ENCODE assay signal across 8 cellular contexts in the genomic region with DNA sequence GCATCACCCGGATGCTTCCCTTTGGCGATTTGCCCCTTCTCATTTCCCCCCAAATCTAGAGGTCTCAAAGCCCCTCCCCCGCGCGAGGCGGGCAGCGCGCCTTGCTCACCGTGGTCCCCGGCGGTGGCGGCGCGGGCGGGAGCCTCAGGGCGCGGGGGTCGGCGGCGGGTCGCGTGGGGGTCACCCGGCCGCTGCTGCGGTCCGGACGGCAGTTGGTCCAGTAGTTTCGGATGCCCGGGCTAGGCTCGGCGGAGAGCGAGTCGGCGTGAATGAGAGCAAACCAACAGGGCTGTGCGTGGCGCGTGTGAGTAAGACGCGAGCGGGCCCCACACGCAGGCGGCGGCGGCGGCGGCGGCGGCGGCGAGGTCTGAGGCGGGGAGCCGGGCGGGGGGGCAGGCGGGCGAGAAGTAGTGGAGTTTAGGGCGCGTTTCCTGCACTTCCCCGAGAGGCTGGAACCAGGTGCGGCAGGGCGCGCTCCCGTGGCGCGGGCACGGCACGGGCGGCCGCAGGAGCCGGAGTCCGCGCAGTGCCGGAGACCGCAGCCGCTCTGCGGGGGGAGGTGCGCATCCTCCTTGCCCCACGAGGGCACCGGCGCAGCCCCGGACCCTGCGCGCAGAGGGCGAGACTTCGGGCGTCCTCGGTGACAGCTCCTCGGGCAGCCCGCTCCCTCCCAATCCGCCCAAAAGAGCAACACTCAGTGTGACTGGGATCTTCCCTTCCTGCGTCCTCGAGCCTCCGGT. TPM values are rescaled to one million over a fixed set of nuclear protein-coding genes. Genes with fewer than 3 reads are reported as not detected.
A peak's percentile ranks its signal among the peaks of the same experiment; 100 is the strongest.
DNase-seq lines count a peak whose midpoint lies in the region; ATAC-seq lines count a peak whose summit lies in the region.

No MANE protein-coding gene starts in this region.

- H3K9me3 ChIP-seq in ES-I3 (ENCODE audit: control insufficient read depth, insufficient read depth, low read length) (no peaks in the 10 kb centered on the region), ectodermal cell (ENCODE audit: control insufficient read depth, low read length) (no peaks in the 10 kb centered on the region), mucosa of stomach (ENCODE audit: control insufficient read depth, low read length) (no peaks in the 10 kb centered on the region)

- no peak for ATAC-seq in HG02870 (IDR thresholded peaks at IDR 0.05; ENCODE audit: unreplicated experiment)
- ATAC-seq in GM18520 (IDR thresholded peaks at IDR 0.05; ENCODE audit: unreplicated experiment): no peak

- H3K4me1 ChIP-seq in ES-I3 (ENCODE audit: insufficient read depth, low read length) (peaks cover 16% of the 10 kb centered on the region), ectodermal cell (ENCODE audit: control insufficient read depth, insufficient read depth, low read length) (peaks cover 9% of the 10 kb centered on the region), mucosa of stomach (ENCODE audit: control insufficient read depth, insufficient read depth, low read length) (no peaks in the 10 kb centered on the region)

- H3K36me3 ChIP-seq in ES-I3 (ENCODE audit: insufficient read depth, low read length) (no peaks in the 10 kb centered on the region), ectodermal cell (ENCODE audit: control insufficient read depth, insufficient read depth, low read length) (no peaks in the 10 kb centered on the region), mucosa of stomach (ENCODE audit: control insufficient read depth, insufficient read depth, low read length) (no peaks in the 10 kb centered on the region)

- peak overlapping the region; percentile 77 for H3K9ac ChIP-seq in ES-I3 (ENCODE audit: low read depth, low read length)
- H3K9ac ChIP-seq in mucosa of stomach (ENCODE audit: low read length): peak overlapping the region; percentile 47

- H3K27me3 ChIP-seq in ectodermal cell (ENCODE audit: control insufficient read depth, insufficient read depth, low read length, poor library complexity, severe bottlenecking): peaks cover 14% of the 10 kb centered on the region
- peaks cover 6% of the 10 kb centered on the region for H3K27me3 ChIP-seq in mucosa of stomach (ENCODE audit: control insufficient read depth, insufficient read depth, low read length)

- WGBS in ectodermal cell, 2 experiments: 0% methylated on average over 92 of the region's 92 CpGs

- no peak overlapping the region for H3K27ac ChIP-seq in ectodermal cell (ENCODE audit: insufficient read depth, low read depth, low read length, poor library complexity, severe bottlenecking)

- DNase-seq in NCI-H2171 (lab: John Stamatoyannopoulos, UW) (peak; percentile 65), RKO (ENCODE audit: low spot score) (no peak)
- no peak for DNase-seq in activated T-cell treated with anti-CD3 and anti-CD28 coated beads, Interleukin-2, amount 50 U/mL, for 1 hour

- H3K4me3 ChIP-seq in ectodermal cell (ENCODE audit: insufficient read depth, low read depth, low read length) (peak overlapping the region; percentile 65), mucosa of stomach (ENCODE audit: low read length) (peak overlapping the region; percentile 46)

RNA-seq across cellular contexts. Expression of a gene that starts 0.6 kb away (rescaled TPM):
- polyA plus RNA-seq in ectodermal cell (2013, experiment 1 of 4): 0.85 TPM
- polyA plus RNA-seq in ectodermal cell (2013, experiment 2 of 4): 0.62 TPM
- 0.75 TPM for polyA plus RNA-seq in ectodermal cell (2013, experiment 3 of 4)
- polyA plus RNA-seq in ectodermal cell (2013, experiment 4 of 4): 0.49 TPM
